9 cellular contexts compared by ENCODE assay signal in genomic region chr19:4908781-4909171, GRCh38. TPM values are rescaled to one million over a fixed set of nuclear protein-coding genes. Genes with fewer than 3 reads are reported as not detected.
DNase-seq lines count a peak whose midpoint lies in the region; ATAC-seq, FAIRE-seq and TF ChIP-seq lines count a peak whose summit lies in the region.
"Had no signal": no experiment of that assay in that cellular context is flagged by ENCODE, and none has a peak within 500 bp of the region (broad histone marks: within the 10 kb centered on the region; RNA-seq: fewer than 3 reads in every experiment).

No MANE protein-coding gene starts in this region.

- TF ChIP-seq POLR2A in K562 (conservative IDR thresholded peaks at IDR 0.05): no peak
- TF ChIP-seq POLR2A in uterus (IDR thresholded peaks at IDR 0.05): no peak

- no peaks in the 10 kb centered on the region for H3K27me3 Mint-ChIP-seq in neural crest cell (ENCODE audit: low read depth)

- CTCF ChIA-PET in K562 (lab: Yijun Ruan, JAX; ENCODE audit: low intra/inter-chr PET ratio): no interaction called here

- H3K9ac ChIP-seq in ES-I3 (ENCODE audit: low read depth, low read length) (peak overlapping the region; percentile 50; the same call in 1 of the 2 replicates), K562 (ENCODE audit: insufficient read depth in 1 of 2, low read depth in 2 of 2, low read length in 2 of 2) (peak overlapping the region; percentile 75 to 93; a peak in 3 of 4 replicates)

- no peak for DNase-seq in K562 (ENCODE audit: extremely low read depth in 1 of 4, low spot score in 3 of 4)
- no peak for DNase-seq in neural crest cell (ENCODE audit: low read depth, low spot score)
- DNase-seq in RPMI8226: no peak
- DNase-seq in uterus: no peak
- no peak for DNase-seq in NOMO-1 treated with dmso at 0.1 percent for 144 hours (lab: John Stamatoyannopoulos, UW; ENCODE audit: unreplicated experiment)

- ATAC-seq in K562: no peak

- no peaks in the 10 kb centered on the region for H4K20me1 ChIP-seq in K562 (replicated peaks; ENCODE audit: control insufficient read depth, insufficient read depth, low read length)

- no peak for TF ChIP-seq RAD21 in K562 (CRISPR knock-in tag; conservative IDR thresholded peaks at IDR 0.05 in 1 of 2, IDR thresholded peaks at IDR 0.05 in 1 of 2)

- H3K4me1 Mint-ChIP-seq in neural crest cell: peaks cover 38% of the 10 kb centered on the region

- H3K36me3 ChIP-seq in ES-I3 (ENCODE audit: insufficient read depth, low read length) (no peaks in the 10 kb centered on the region), KOPT-K1 (ENCODE audit: insufficient read depth, low read length) (peaks cover 36% of the 10 kb centered on the region), K562 (ENCODE audit: control insufficient read depth, insufficient read depth, low read length) (peaks cover 31% of the 10 kb centered on the region), uterus (no peaks in the 10 kb centered on the region)
- H3K36me3 ChIP-seq: gastroesophageal sphincter had no signal

- TF ChIP-seq CTCF in K562 (IDR thresholded peaks at IDR 0.05 in 2 of 3, conservative IDR thresholded peaks at IDR 0.05 in 1 of 3; ENCODE audit: insufficient read depth in 2 of 3, low read depth in 1 of 3, low read length in 3 of 3) (no peak), neural crest cell (conservative IDR thresholded peaks at IDR 0.05) (no peak), uterus (IDR thresholded peaks at IDR 0.05) (no peak)

- POLR2A ChIA-PET in K562 (lab: Yijun Ruan, JAX): no interaction called here

- peak overlapping the region; percentile 80 for H3K4me3 Mint-ChIP-seq in neural crest cell

- BruUV-seq in K562 (replicated peaks; lab: Mats Ljungman, UMichigan): no TSS peak

- H3K9me3 ChIP-seq in ES-I3 (ENCODE audit: control insufficient read depth, insufficient read depth, low read length) (no peaks in the 10 kb centered on the region), KOPT-K1 (ENCODE audit: insufficient read depth, low read length, poor library complexity, severe bottlenecking) (no peaks in the 10 kb centered on the region), K562 (replicated peaks; ENCODE audit: control insufficient read depth, insufficient read depth, low read depth, low read length) (no peaks in the 10 kb centered on the region), uterus (no peaks in the 10 kb centered on the region)
- H3K9me3 ChIP-seq: gastroesophageal sphincter had no signal

- TF ChIP-seq EP300 in K562 (IDR thresholded peaks at IDR 0.05; ENCODE audit: low read length): no peak

- H3K4me3 ChIP-seq in K562: no peak overlapping the region; the same call in 1 of the 2 replicates
- H3K4me3 ChIP-seq in uterus: no peak overlapping the region

- no peaks in the 10 kb centered on the region for H3K9me1 ChIP-seq in K562 (ENCODE audit: control insufficient read depth, insufficient read depth, low read length)

- H3K36me3 Mint-ChIP-seq in neural crest cell (ENCODE audit: low read depth): peaks cover 6% of the 10 kb centered on the region

- H3K4me2 ChIP-seq in K562 (ENCODE audit: insufficient read depth, low read length): no peak overlapping the region; the same call in 1 of the 2 replicates

- intact Hi-C loops in K562 (cut with micrococcal nuclease): no loop called here
- intact Hi-C loops in uterus (cut with DNase I; ENCODE audit: low total_unique reads): no loop called here

- H3K4me1 ChIP-seq in ES-I3 (ENCODE audit: insufficient read depth, low read length): peaks cover 23% of the 10 kb centered on the region; the same call in 1 of the 2 replicates
- H3K4me1 ChIP-seq in K562 (replicated peaks in 1 of 2; ENCODE audit: control insufficient read depth in 2 of 2, insufficient read depth in 2 of 2, low read length in 2 of 2): peaks cover 27 to 37% of the 10 kb centered on the region in 2 experiments
- peaks cover 4 to 23% of the 10 kb centered on the region in 2 donors for H3K4me1 ChIP-seq in uterus

- in situ Hi-C loops in K562 (cut with MboI): no loop called here

- H3K9me3 Mint-ChIP-seq in neural crest cell: no peaks in the 10 kb centered on the region

- H3K27me3 ChIP-seq in K562 (ENCODE audit: control insufficient read depth in 2 of 2, insufficient read depth in 2 of 2, low read length in 2 of 2) (no peaks in the 10 kb centered on the region), uterus (peaks cover 0 to 4% of the 10 kb centered on the region in 2 donors)

- 86% methylated on average over 17 of the region's 17 CpGs for WGBS in K562 (ENCODE audit: insufficient coverage, low coverage, missing lambda C conversion rate)

- H3K27ac ChIP-seq in KOPT-K1 (ENCODE audit: low read depth, low read length, poor library complexity, severe bottlenecking): peak overlapping the region; percentile 95
- peak overlapping the region; percentile 87; the same call in 1 of the 3 replicates for H3K27ac ChIP-seq in K562 (ENCODE audit: extremely low read depth, low read depth, low read length)
- H3K27ac ChIP-seq in uterus: no peak overlapping the region

- peaks cover 38% of the 10 kb centered on the region for H3K79me2 ChIP-seq in K562 (ENCODE audit: control insufficient read depth, insufficient read depth, low read length)

- no peak overlapping the region for H3K27ac Mint-ChIP-seq in neural crest cell (ENCODE audit: unreplicated experiment)

- H2AFZ ChIP-seq in K562 (ENCODE audit: low read depth, low read length): peak overlapping the region; percentile 76

- FAIRE-seq in K562 (lab: Jason Lieb, UNC): no peak

RNA-seq across cellular contexts. Expression of gene UHRF1, which starts 0.5 kb away (rescaled TPM):
- total RNA-seq in K562 (2011; cell fraction: chromatin; rRNA removed; ENCODE audit: low replicate concordance): 18.6 and 36.9 TPM in 2 replicates
- total RNA-seq in K562 (2011; cell fraction: nucleolus; rRNA removed): 23.3 and 25.5 TPM in 2 replicates
- total RNA-seq in K562 (2011; cell fraction: nucleoplasm; rRNA removed): 15.3 and 17.0 TPM in 2 replicates
- 65.5 and 73.3 TPM in 2 replicates for total RNA-seq in K562 (2014; rRNA removed)
- 16.8 and 17.7 TPM in 2 replicates for total RNA-seq in K562 (2014; rRNA removed; fragmentation: Illumina TruSeq; extraction: Trizol)
- total RNA-seq in K562 (2015; rRNA removed; fragmentation: Illumina TruSeq; extraction: Trizol): 42.3 and 42.6 TPM in 2 replicates
- 91.4 and 101 TPM in 2 replicates for total RNA-seq in K562 (2021)
- 8.7 and 16.7 TPM in 2 replicates for polyA plus RNA-seq in K562 (2011; rRNA removed)
- polyA plus RNA-seq in K562 (2011; cell fraction: cytosol; rRNA removed): 8.1 and 14.0 TPM in 2 replicates
- 20.9 and 30.2 TPM in 2 replicates for polyA plus RNA-seq in K562 (2011; cell fraction: nucleus; rRNA removed)
- 23.4 and 46.2 TPM in 2 replicates for polyA plus RNA-seq in K562 (2012)
- polyA plus RNA-seq in K562 (2014; fragmentation: Illumina TruSeq; extraction: Trizol): 30.9 and 49.5 TPM in 2 replicates
- polyA plus RNA-seq in K562 (2014; fragmentation: Nextera tagmentation; extraction: Ambion mirVana): 10 to 100 TPM in 1 of 2 experiments, 1 to 10 TPM in 1; 6.0 to 14.2 TPM
- polyA plus RNA-seq in K562 (2014; rRNA removed): 44.0 and 47.4 TPM in 2 replicates
- 8.0 and 10.3 TPM in 2 replicates for polyA minus RNA-seq in K562 (2011; rRNA and poly(A)+ RNA removed)
- 14.2 and 19.1 TPM in 2 replicates for polyA minus RNA-seq in K562 (2011; cell fraction: cytosol; rRNA and poly(A)+ RNA removed)
- 8.3 and 9.4 TPM in 2 replicates for polyA minus RNA-seq in K562 (2011; cell fraction: nucleus; rRNA and poly(A)+ RNA removed)
- total RNA-seq in neural crest cell: 219 and 223 TPM in 2 replicates
- total RNA-seq in uterus: 10 to 100 TPM in 1 of 4 donors, under 1 TPM in 2, not detected in 1; 0.46 to 21.8 (median 0.77) TPM

RNA-seq across cellular contexts. Expression of gene ARRDC5, which starts 6.1 kb away (rescaled TPM):
- total RNA-seq in K562 (2011; cell fraction: chromatin; rRNA removed; ENCODE audit: low replicate concordance): not detected in 2 replicates
- total RNA-seq in K562 (2011; cell fraction: nucleolus; rRNA removed): not detected in 2 replicates
- not detected in 2 replicates for total RNA-seq in K562 (2011; cell fraction: nucleoplasm; rRNA removed)
- total RNA-seq in K562 (2014; rRNA removed) (not detected in 2 replicates), K562 (2014; rRNA removed; fragmentation: Illumina TruSeq; extraction: Trizol) (not detected in 2 replicates), K562 (2015; rRNA removed; fragmentation: Illumina TruSeq; extraction: Trizol) (not detected in 2 replicates), K562 (2021) (not detected in 2 replicates), neural crest cell (not detected in 2 replicates), uterus (under 1 TPM in 2 of 4 donors, not detected in 2; 0.26 to 0.70 TPM)
- polyA plus RNA-seq in K562 (2011; rRNA removed) (not detected in 2 replicates), K562 (2014; fragmentation: Illumina TruSeq; extraction: Trizol) (not detected in 2 replicates), K562 (2014; fragmentation: Nextera tagmentation; extraction: Ambion mirVana) (not detected), K562 (2014; rRNA removed) (not detected in 2 replicates)
- not detected in 2 replicates for polyA plus RNA-seq in K562 (2011; cell fraction: cytosol; rRNA removed)
- polyA plus RNA-seq in K562 (2011; cell fraction: nucleus; rRNA removed): not detected in 2 replicates
- not detected in 2 replicates for polyA plus RNA-seq in K562 (2012)
- polyA minus RNA-seq in K562 (2011; rRNA and poly(A)+ RNA removed): not detected in 2 replicates
- polyA minus RNA-seq in K562 (2011; cell fraction: cytosol; rRNA and poly(A)+ RNA removed): not detected in 2 replicates
- polyA minus RNA-seq in K562 (2011; cell fraction: nucleus; rRNA and poly(A)+ RNA removed): not detected in 2 replicates
- total RNA-seq: myocyte had no signal

RNA-seq across cellular contexts. Expression of gene PLIN3, which starts 41.3 kb away (rescaled TPM):
- 24.0 and 76.2 TPM in 2 replicates for total RNA-seq in K562 (2011; cell fraction: chromatin; rRNA removed; ENCODE audit: low replicate concordance)
- 70.4 and 72.2 TPM in 2 replicates for total RNA-seq in K562 (2011; cell fraction: nucleolus; rRNA removed)
- total RNA-seq in K562 (2011; cell fraction: nucleoplasm; rRNA removed): 46.2 and 49.7 TPM in 2 replicates
- total RNA-seq in K562 (2014; rRNA removed) (68.9 and 91.1 TPM in 2 replicates), K562 (2014; rRNA removed; fragmentation: Illumina TruSeq; extraction: Trizol) (21.5 and 22.0 TPM in 2 replicates), K562 (2015; rRNA removed; fragmentation: Illumina TruSeq; extraction: Trizol) (46.6 and 46.7 TPM in 2 replicates), K562 (2021) (75.1 and 75.6 TPM in 2 replicates), neural crest cell (40.3 and 42.4 TPM in 2 replicates), uterus (10 to 100 TPM; 18.7 to 60.8 (median 27.9) TPM)
- polyA plus RNA-seq in K562 (2011; rRNA removed) (43.1 and 53.5 TPM in 2 replicates), K562 (2014; fragmentation: Illumina TruSeq; extraction: Trizol) (31.7 and 59.9 TPM in 2 replicates), K562 (2014; fragmentation: Nextera tagmentation; extraction: Ambion mirVana) (1 to 10 TPM; 7.5 to 9.8 TPM), K562 (2014; rRNA removed) (52.2 and 56.2 TPM in 2 replicates)
- 65.0 and 129 TPM in 2 replicates for polyA plus RNA-seq in K562 (2011; cell fraction: cytosol; rRNA removed)
- 17.0 and 20.6 TPM in 2 replicates for polyA plus RNA-seq in K562 (2011; cell fraction: nucleus; rRNA removed)
- 66.2 and 90.2 TPM in 2 replicates for polyA plus RNA-seq in K562 (2012)
- polyA minus RNA-seq in K562 (2011; rRNA and poly(A)+ RNA removed): 21.0 and 30.6 TPM in 2 replicates
- 76.4 and 106 TPM in 2 replicates for polyA minus RNA-seq in K562 (2011; cell fraction: cytosol; rRNA and poly(A)+ RNA removed)
- polyA minus RNA-seq in K562 (2011; cell fraction: nucleus; rRNA and poly(A)+ RNA removed): 25.3 and 38.5 TPM in 2 replicates

Comparison
In these comparisons a context has a peak if more than half of its experiments do, and no peak if none do; other contexts are left out.
1. H3K27ac ChIP-seq: peak in KOPT-K1 (single experiment) and K562 (single experiment); none in uterus (0 of 2).